12 cellular contexts compared by ENCODE assay signal in genomic region chr7:101128040-101128834, GRCh38. TPM values are rescaled to one million over a fixed set of nuclear protein-coding genes. Genes with fewer than 3 reads are reported as not detected.
DNase-seq lines count a peak whose midpoint lies in the region; ATAC-seq and TF ChIP-seq lines count a peak whose summit lies in the region.
"Had no signal": no experiment of that assay in that cellular context is flagged by ENCODE, and none has a peak within 500 bp of the region (broad histone marks: within the 10 kb centered on the region; RNA-seq: fewer than 3 reads in every experiment).

No MANE protein-coding gene starts in this region.

- ATAC-seq in psoas muscle = no peak

- H3K9me3 ChIP-seq in psoas muscle = no peaks in the 10 kb centered on the region
- H3K9me3 ChIP-seq in Caco-2 = no peaks in the 10 kb centered on the region

- DNase-seq in H7 (peak; percentile 31), RPMI8226 (peak; percentile 95), fibroblast of gingiva (ENCODE audit: low read depth) (peak; percentile 38), psoas muscle (no peak), medulla oblongata (ENCODE audit: extremely low spot score) (no peak), LoVo (ENCODE audit: low spot score) (no peak), NCI-H526 treated with DMSO at 0.1 percent for 48 hours (lab: John Stamatoyannopoulos, UW) (no peak), Caco-2 (no peak)
- DNase-seq: activated naive CD4-positive, alpha-beta T cell treated with Interleukin-2 at 50 U/mL for 16 hours; dorsolateral prefrontal cortex had no signal

- 68 to 79% (median 69%) methylated on average over 14 of the region's 14 CpGs for WGBS in psoas muscle, 3 donors

- POLR2A ChIA-PET in Caco-2 (lab: Charles Lee) = no interaction called here

- H3K4me3 Mint-ChIP-seq in Caco-2 (ENCODE audit: unreplicated experiment) = no peak overlapping the region

- H3K36me3 Mint-ChIP-seq in Caco-2 (ENCODE audit: insufficient read depth, unreplicated experiment) = no peaks in the 10 kb centered on the region

- H3K27ac ChIP-seq in psoas muscle = no peak overlapping the region
- H3K27ac ChIP-seq: KMS-11, SK-N-MC had no signal

- TF ChIP-seq CTCF in psoas muscle (IDR thresholded peaks at IDR 0.05) = no peak
- TF ChIP-seq CTCF in Caco-2 (IDR thresholded peaks at IDR 0.05; ENCODE audit: insufficient read depth in 1 of 2, low read depth in 1 of 2, low read length in 1 of 2, severe bottlenecking in 1 of 2, unreplicated experiment in 1 of 2) = no peak

- no TSS peak for BruUV-seq in Caco-2 (replicated peaks; lab: Mats Ljungman, UMichigan)

- H3K9me3 Mint-ChIP-seq in Caco-2 (ENCODE audit: unreplicated experiment) = no peaks in the 10 kb centered on the region

- H3K4me1 ChIP-seq in psoas muscle (no peaks in the 10 kb centered on the region), Caco-2 (peaks cover 5% of the 10 kb centered on the region)

- H3K36me3 ChIP-seq in H7 (replicated peaks; ENCODE audit: control insufficient read depth, insufficient read depth, low read length) (no peaks in the 10 kb centered on the region; the same call in 1 of the 2 replicates), psoas muscle (ENCODE audit: insufficient read depth in 1 of 2, low read depth in 1 of 2) (peaks cover 0 to 4% of the 10 kb centered on the region in 2 donors), Caco-2 (ENCODE audit: control insufficient read depth, insufficient read depth, low read length) (no peaks in the 10 kb centered on the region)

- no peak overlapping the region for H3K27ac Mint-ChIP-seq in Caco-2 (ENCODE audit: unreplicated experiment)

- H3K4me1 Mint-ChIP-seq in Caco-2 (ENCODE audit: low read depth, unreplicated experiment) = peaks cover 9% of the 10 kb centered on the region

- H3K4me3 ChIP-seq in H7 (ENCODE audit: insufficient read depth, low read depth, low read length) (no peak overlapping the region; the same call in 1 of the 2 replicates), psoas muscle (peak overlapping the region; percentile 52), Caco-2 (ENCODE audit: low read depth, low read length) (no peak overlapping the region)
- H3K4me3 ChIP-seq: SK-N-MC had no signal

- CTCF ChIA-PET in Caco-2 (lab: Charles Lee) = interaction anchor here (0.5 to 0.6 kb wide), 2 partner anchors 50 to 164 kb away, joined by 3 to 4 read pairs; no protein-coding TSS in a partner anchor

- H3K27me3 ChIP-seq in H7 (ENCODE audit: control insufficient read depth, insufficient read depth, low read length) = no peaks in the 10 kb centered on the region
- H3K27me3 ChIP-seq in psoas muscle (ENCODE audit: insufficient read depth in 3 of 3, low read length in 2 of 3) = peaks cover 0 to 47% (median 5%) of the 10 kb centered on the region in 3 donors
- H3K27me3 ChIP-seq in Caco-2 (replicated peaks; ENCODE audit: control insufficient read depth, insufficient read depth, low read length) = no peaks in the 10 kb centered on the region

- intact Hi-C loops in psoas muscle (cut with DNase I) = no loop called here
- intact Hi-C loops in Caco-2 (cut with micrococcal nuclease; ENCODE audit: unreplicated experiment) = no loop called here

- H3K27me3 Mint-ChIP-seq in Caco-2 (ENCODE audit: insufficient read depth, unreplicated experiment) = peaks cover 1% of the 10 kb centered on the region

RNA-seq across cellular contexts. Expression of gene SERPINE1, which starts 1.3 kb away (rescaled TPM):
- total RNA-seq in H7 (2014; rRNA removed; shearing (Covaris generic)) = 3.4 and 3.6 TPM in 2 replicates
- 10 to 100 TPM in 1 of 4 donors, 1 to 10 TPM in 3; 7.1 to 14.4 (median 7.4) TPM for total RNA-seq in psoas muscle
- polyA plus RNA-seq in psoas muscle = 100 to 1,000 TPM in 1 of 3 donors, 1 to 10 TPM in 2; 4.3 to 269 (median 5.9) TPM
- total RNA-seq in Caco-2 (2022) = 0.09 and 0.25 TPM in 2 replicates

RNA-seq across cellular contexts. Expression of gene AP1S1, which starts 26.0 kb away (rescaled TPM):
- 114 and 137 TPM in 2 replicates for total RNA-seq in H7 (2014; rRNA removed; shearing (Covaris generic))
- 1 to 10 TPM; 5.7 to 7.1 (median 6.6) TPM for total RNA-seq in psoas muscle
- 10 to 100 TPM; 11.1 to 29.9 (median 17.8) TPM for polyA plus RNA-seq in psoas muscle
- 52.3 and 62.9 TPM in 2 replicates for total RNA-seq in Caco-2 (2022)

RNA-seq across cellular contexts. Expression of gene VGF, which starts 37.1 kb away (rescaled TPM):
- total RNA-seq in H7 (2014; rRNA removed; shearing (Covaris generic)) = 12.0 and 22.5 TPM in 2 replicates
- under 1 TPM in 1 of 4 donors, not detected in 3; 0.10 TPM for total RNA-seq in psoas muscle
- 1 to 10 TPM in 1 of 3 donors, under 1 TPM in 1, not detected in 1; 0.03 to 4.3 TPM for polyA plus RNA-seq in psoas muscle
- 1.2 and 1.3 TPM in 2 replicates for total RNA-seq in Caco-2 (2022)

RNA-seq across cellular contexts. Expression of gene TRIM56, which starts 43.0 kb away (rescaled TPM):
- 6.1 and 8.9 TPM in 2 replicates for total RNA-seq in H7 (2014; rRNA removed; shearing (Covaris generic))
- total RNA-seq in psoas muscle = 10 to 100 TPM; 10.1 to 15.7 (median 13.8) TPM
- polyA plus RNA-seq in psoas muscle = 10 to 100 TPM in 1 of 3 donors, 1 to 10 TPM in 2; 3.2 to 13.3 (median 5.8) TPM
- 30.3 and 33.4 TPM in 2 replicates for total RNA-seq in Caco-2 (2022)

RNA-seq across cellular contexts. Expression of gene NAT16, which starts 51.9 kb away (rescaled TPM):
- total RNA-seq in H7 (2014; rRNA removed; shearing (Covaris generic)) = 0.30 and 0.59 TPM in 2 replicates
- not detected for total RNA-seq in psoas muscle
- polyA plus RNA-seq in psoas muscle = under 1 TPM in 1 of 3 donors, not detected in 2; 0.01 TPM
- 0.19 TPM in 1 of 2 replicates, not detected in the other for total RNA-seq in Caco-2 (2022)

Comparison
In these comparisons a context has a peak if more than half of its experiments do, and no peak if none do; other contexts are left out.
1. DNase-seq: peak in H7 (single experiment), RPMI8226 (single experiment) and fibroblast of gingiva (single experiment); none in psoas muscle (0 of 2), medulla oblongata (single experiment), LoVo (single experiment), NCI-H526 treated with DMSO at 0.1 percent for 48 hours (single experiment) and Caco-2 (0 of 2).